36 cellular contexts compared by ENCODE assay signal in the genomic region with DNA sequence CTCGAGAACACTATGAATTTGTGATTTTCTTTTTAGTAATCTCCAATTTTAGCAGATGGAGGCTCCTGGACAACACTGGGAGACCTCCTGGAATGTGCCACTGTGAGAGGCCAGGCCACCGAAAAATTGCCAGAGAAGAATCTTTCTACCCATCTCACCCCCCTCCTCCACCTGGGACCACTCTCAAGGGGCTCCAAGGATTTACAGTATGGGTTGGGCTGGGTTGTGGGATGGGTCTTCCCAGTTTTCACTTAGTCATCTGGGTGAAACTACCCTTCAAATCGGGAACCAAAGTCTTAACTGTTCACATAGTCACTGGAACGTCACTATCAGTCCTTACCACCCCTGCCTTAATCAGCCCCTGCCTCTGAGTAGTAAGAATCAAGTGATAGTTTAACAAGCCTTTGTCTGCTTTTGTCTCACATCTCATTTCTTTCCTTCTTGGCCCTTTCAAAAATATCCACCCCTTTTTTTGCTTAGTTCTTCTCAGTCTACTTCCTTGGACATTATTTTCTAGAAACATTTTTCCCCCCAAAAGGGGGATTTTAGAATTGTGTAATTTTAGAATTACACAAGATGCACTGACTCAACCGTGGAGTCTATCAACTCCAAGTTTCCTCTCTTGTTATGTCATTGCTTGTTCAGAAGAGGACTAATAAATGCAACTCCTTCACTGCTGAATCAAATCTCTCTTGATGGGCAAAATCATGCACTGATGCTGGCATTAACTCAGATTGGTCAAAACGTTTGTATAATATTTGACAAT.
"Had no signal": no experiment of that assay in that cellular context is flagged by ENCODE, and none has a peak within 500 bp of the region (broad histone marks: within the 10 kb centered on the region; RNA-seq: fewer than 3 reads in every experiment).

No MANE protein-coding gene starts in this region.

- H3K27me3 ChIP-seq: ascending aorta, cardiac muscle cell had no signal

- H3K4me3 ChIP-seq: ascending aorta, cardiac muscle cell had no signal

- H3K27me3 Mint-ChIP-seq: activated B cell treated with CpG ODN at 0.5 μM for 24 hours; activated naive CD4-positive, alpha-beta T cell treated with anti-CD3 and anti-CD28 coated beads, Interleukin-2, amount 10 ng/mL, durations not matched to agents 7 days and 5 days had no signal

- H3K36me3 Mint-ChIP-seq: activated CD4-positive, alpha-beta memory T cell treated with anti-CD3 and anti-CD28 coated beads for 36 hours; activated naive CD4-positive, alpha-beta T cell treated with anti-CD3 and anti-CD28 coated beads, Interleukin-2, amount 10 ng/mL, durations not matched to agents 7 days and 5 days; activated naive CD4-positive, alpha-beta T cell treated with anti-CD3 and anti-CD28 coated beads, Interleukin-2, amount 50 U/mL, for 24 hours; activated naive CD8-positive, alpha-beta T cell; activated naive CD8-positive, alpha-beta T cell treated with anti-CD3 and anti-CD28 coated beads, Interleukin-2, amount 10 ng/mL, durations not matched to agents 7 days and 5 days; brain had no signal

- FAIRE-seq: TTC549 had no signal

- ATAC-seq: activated CD8-positive, alpha-beta T cell treated with anti-CD3 and anti-CD28 coated beads for 36 hours; activated naive CD8-positive, alpha-beta T cell treated with anti-CD3 and anti-CD28 coated beads, Interleukin-2, amount 50 U/mL, for 24 hours had no signal

- H3K4me3 Mint-ChIP-seq: activated B cell treated with CpG ODN at 0.5 μM for 24 hours; activated CD4-positive, alpha-beta memory T cell treated with anti-CD3 and anti-CD28 coated beads for 36 hours; activated CD4-positive, alpha-beta T cell treated with anti-CD3 and anti-CD28 coated beads, Interleukin-2, amount 10 ng/mL, durations not matched to agents 24 days and 14 days; activated CD8-positive, alpha-beta T cell treated with anti-CD3 and anti-CD28 coated beads for 36 hours; activated naive CD4-positive, alpha-beta T cell treated with anti-CD3 and anti-CD28 coated beads, Interleukin-2, amount 10 ng/mL, durations not matched to agents 7 days and 5 days; activated naive CD4-positive, alpha-beta T cell treated with anti-CD3 and anti-CD28 coated beads, Interleukin-2, amount 50 U/mL, for 24 hours; activated naive CD8-positive, alpha-beta T cell; activated naive CD8-positive, alpha-beta T cell treated with anti-CD3 and anti-CD28 coated beads, Interleukin-2, amount 10 ng/mL, durations not matched to agents 7 days and 5 days; activated naive CD8-positive, alpha-beta T cell treated with anti-CD3 and anti-CD28 coated beads, Interleukin-2, amount 50 U/mL, for 24 hours; activated T-cell treated with anti-CD3 and anti-CD28 coated beads, Interleukin-2, amount 50 U/mL, for 24 hours; brain; central memory CD8-positive, alpha-beta T cell; T-helper 1 cell treated with Interleukin-12 subunit alpha and Interleukin-12 subunit beta and Interleukin-4 antibody, amounts not matched to agents 30 μg/mL and 1 μg/mL, for 36 hours; T-helper 2 cell treated with Interferon-gamma antibody and Interleukin-4, amounts not matched to agents 5 μg/mL and 100 μg/mL, for 36 hours had no signal

- H3K36me3 ChIP-seq: ascending aorta, cardiac muscle cell had no signal

- H3K4me1 Mint-ChIP-seq: activated B cell treated with CpG ODN at 0.5 μM for 24 hours; activated CD4-positive, alpha-beta T cell treated with anti-CD3 and anti-CD28 coated beads, Interleukin-2, amount 10 ng/mL, durations not matched to agents 24 days and 14 days; activated naive CD4-positive, alpha-beta T cell treated with anti-CD3 and anti-CD28 coated beads, Interleukin-2, amount 10 ng/mL, durations not matched to agents 7 days and 5 days; activated naive CD4-positive, alpha-beta T cell treated with anti-CD3 and anti-CD28 coated beads, Interleukin-2, amount 50 U/mL, for 24 hours; activated naive CD8-positive, alpha-beta T cell treated with anti-CD3 and anti-CD28 coated beads, Interleukin-2, amount 10 ng/mL, durations not matched to agents 7 days and 5 days; activated naive CD8-positive, alpha-beta T cell treated with anti-CD3 and anti-CD28 coated beads, Interleukin-2, amount 50 U/mL, for 24 hours; brain; central memory CD8-positive, alpha-beta T cell had no signal

- H3K9me3 ChIP-seq: ascending aorta had no signal

- H3K9me3 Mint-ChIP-seq: activated B cell treated with CpG ODN at 0.5 μM for 24 hours; activated CD4-positive, alpha-beta memory T cell treated with anti-CD3 and anti-CD28 coated beads for 36 hours; activated CD4-positive, alpha-beta T cell treated with anti-CD3 and anti-CD28 coated beads, Interleukin-2, amount 10 ng/mL, durations not matched to agents 24 days and 14 days; activated CD8-positive, alpha-beta T cell treated with anti-CD3 and anti-CD28 coated beads for 36 hours; activated naive CD4-positive, alpha-beta T cell treated with anti-CD3 and anti-CD28 coated beads, Interleukin-2, amount 10 ng/mL, durations not matched to agents 7 days and 5 days; activated naive CD4-positive, alpha-beta T cell treated with anti-CD3 and anti-CD28 coated beads, Interleukin-2, amount 50 U/mL, for 24 hours; activated naive CD8-positive, alpha-beta T cell treated with anti-CD3 and anti-CD28 coated beads, Interleukin-2, amount 10 ng/mL, durations not matched to agents 7 days and 5 days; activated naive CD8-positive, alpha-beta T cell treated with anti-CD3 and anti-CD28 coated beads, Interleukin-2, amount 50 U/mL, for 24 hours; activated T-cell treated with anti-CD3 and anti-CD28 coated beads, Interleukin-2, amount 50 U/mL, for 24 hours; activated T-helper 2 cell treated with anti-CD3 and anti-CD28 coated beads, Interferon-gamma antibody, Interleukin-2, Interleukin-4, amounts not matched to agents 10 μg/mL and 5 μg/mL and 100 μg/mL, durations not matched to agents 14 hours and 24 hours and 36 hours; brain; central memory CD8-positive, alpha-beta T cell; T-helper 1 cell treated with Interleukin-12 subunit alpha and Interleukin-12 subunit beta and Interleukin-4 antibody, amounts not matched to agents 30 μg/mL and 1 μg/mL, for 36 hours; T-helper 2 cell treated with Interferon-gamma antibody and Interleukin-4, amounts not matched to agents 5 μg/mL and 100 μg/mL, for 36 hours had no signal

- H3K27ac ChIP-seq: ascending aorta, cardiac muscle cell, VCaP had no signal

- H3K27ac Mint-ChIP-seq: activated B cell treated with CpG ODN at 0.5 μM for 24 hours; activated CD4-positive, alpha-beta memory T cell treated with anti-CD3 and anti-CD28 coated beads for 36 hours; activated CD4-positive, alpha-beta T cell treated with anti-CD3 and anti-CD28 coated beads, Interleukin-2, amount 10 ng/mL, durations not matched to agents 24 days and 14 days; activated CD8-positive, alpha-beta T cell treated with anti-CD3 and anti-CD28 coated beads for 36 hours; activated naive CD4-positive, alpha-beta T cell treated with anti-CD3 and anti-CD28 coated beads, Interleukin-2, amount 10 ng/mL, durations not matched to agents 7 days and 5 days; activated naive CD4-positive, alpha-beta T cell treated with anti-CD3 and anti-CD28 coated beads, Interleukin-2, amount 50 U/mL, for 24 hours; activated naive CD8-positive, alpha-beta T cell treated with anti-CD3 and anti-CD28 coated beads, Interleukin-2, amount 10 ng/mL, durations not matched to agents 7 days and 5 days; activated naive CD8-positive, alpha-beta T cell treated with anti-CD3 and anti-CD28 coated beads, Interleukin-2, amount 50 U/mL, for 24 hours; activated T-cell treated with anti-CD3 and anti-CD28 coated beads, Interleukin-2, amount 50 U/mL, for 24 hours; activated T-helper 2 cell treated with anti-CD3 and anti-CD28 coated beads, Interferon-gamma antibody, Interleukin-2, Interleukin-4, amounts not matched to agents 10 μg/mL and 5 μg/mL and 100 μg/mL, durations not matched to agents 14 hours and 24 hours and 36 hours; brain; T-helper 1 cell treated with Interleukin-12 subunit alpha and Interleukin-12 subunit beta and Interleukin-4 antibody, amounts not matched to agents 30 μg/mL and 1 μg/mL, for 36 hours; T-helper 2 cell treated with Interferon-gamma antibody and Interleukin-4, amounts not matched to agents 5 μg/mL and 100 μg/mL, for 36 hours had no signal

- H3K4me1 ChIP-seq: ascending aorta had no signal

- DNase-seq: activated B cell treated with CpG ODN at 0.5 μM for 24 hours; activated CD4-positive, alpha-beta memory T cell treated with anti-CD3 and anti-CD28 coated beads for 36 hours; activated CD4-positive, alpha-beta T cell treated with anti-CD3 and anti-CD28 coated beads for 4 hours; activated CD4-positive, alpha-beta T cell treated with anti-CD3 and anti-CD28 coated beads, Interleukin-2, amount 10 ng/mL, durations not matched to agents 24 days and 14 days; activated CD4-positive, alpha-beta T cell treated with anti-CD3 and anti-CD28 coated beads, Interleukin-2, amount 50 U/mL, for 1 hour; activated CD4-positive, alpha-beta T cell treated with anti-CD3 and anti-CD28 coated beads, Interleukin-2, amount 50 U/mL, for 4 hours; activated CD4-positive, CD25-positive, alpha-beta regulatory T cell treated with anti-CD3 and anti-CD28 coated beads, Interleukin-2, amount 50 U/mL, for 72 hours; activated CD8-positive, alpha-beta memory T cell treated with anti-CD3 and anti-CD28 coated beads, Interleukin-2, amount 50 U/mL, for 4 hours; activated CD8-positive, alpha-beta T cell treated with anti-CD3 and anti-CD28 coated beads for 36 hours; activated effector memory CD4-positive, alpha-beta T cell treated with Interleukin-2 at 50 U/mL for 16 hours; activated gamma-delta T cell; activated naive CD4-positive, alpha-beta T cell treated with anti-CD3 and anti-CD28 coated beads, Interleukin-2, amount 10 ng/mL, durations not matched to agents 7 days and 5 days; activated naive CD4-positive, alpha-beta T cell treated with Interleukin-2 at 50 U/mL for 16 hours; activated naive CD8-positive, alpha-beta T cell treated with anti-CD3 and anti-CD28 coated beads, Interleukin-2, amount 10 ng/mL, durations not matched to agents 7 days and 5 days; activated naive CD8-positive, alpha-beta T cell treated with anti-CD3 and anti-CD28 coated beads, Interleukin-2, amount 50 U/mL, for 24 hours; activated T-cell treated with anti-CD3 and anti-CD28 coated beads, Interleukin-2, amount 50 U/mL, for 24 hours; activated T-cell treated with anti-CD3 and anti-CD28 coated beads, Interleukin-2, amount 50 U/mL, for 48 hours; amygdala; anterior cingulate cortex; caudate nucleus; cerebellar nuclear complex; SW 1271; T-helper 1 cell; T-helper 2 cell; T-helper 9 cell had no signal
